ENCODE assay signal across 21 cellular contexts in genomic region chr6:150747155-150747554, GRCh38.
"Had no signal": no experiment of that assay in that cellular context is flagged by ENCODE, and none has a peak within 500 bp of the region (broad histone marks: within the 10 kb centered on the region; RNA-seq: fewer than 3 reads in every experiment).

No MANE protein-coding gene starts in this region.

- H3K27ac ChIP-seq: adrenal gland, coronary artery, epithelial cell of prostate, heart right ventricle, testis, upper lobe of right lung had no signal

- H3K27me3 ChIP-seq: adrenal gland, heart right ventricle, testis, upper lobe of right lung had no signal

- DNase-seq: activated B cell treated with CpG ODN at 0.5 μM for 24 hours; activated CD4-positive, alpha-beta T cell treated with anti-CD3 and anti-CD28 coated beads for 4 hours; activated CD4-positive, alpha-beta T cell treated with anti-CD3 and anti-CD28 coated beads, Interleukin-2, amount 50 U/mL, for 48 hours; activated CD8-positive, alpha-beta memory T cell treated with anti-CD3 and anti-CD28 coated beads, Interleukin-2, amount 50 U/mL, for 48 hours; activated naive CD4-positive, alpha-beta T cell; activated T-cell treated with anti-CD3 and anti-CD28 coated beads, Interleukin-2, amount 50 U/mL, for 4 hours; adrenal gland; endodermal cell; heart right ventricle; kidney; occipital lobe; stimulated activated CD4-positive, alpha-beta T cell treated with anti-CD3 and anti-CD28 coated beads, Interleukin-2, amount 100 ng/mL, for 48 hours; stimulated activated naive CD4-positive, alpha-beta T cell; SW 1271; T-helper 17 cell; testis; upper lobe of right lung had no signal

- H3K4me3 ChIP-seq: adrenal gland, coronary artery, heart right ventricle, lung, smooth muscle cell, testis, upper lobe of right lung had no signal

- H3K9me3 ChIP-seq: adrenal gland, heart right ventricle, testis, upper lobe of right lung had no signal

- H3K4me1 ChIP-seq: adrenal gland, upper lobe of right lung had no signal

- H3K36me3 ChIP-seq: adrenal gland, upper lobe of right lung had no signal
